8 cellular contexts compared by ENCODE assay signal in genomic region chr6:52994031-52994788, GRCh38. TPM values are rescaled to one million over a fixed set of nuclear protein-coding genes. Genes with fewer than 3 reads are reported as not detected.
DNase-seq lines count a peak whose midpoint lies in the region; ATAC-seq and TF ChIP-seq lines count a peak whose summit lies in the region.

No MANE protein-coding gene starts in this region.

- no peaks in the 10 kb centered on the region for H3K9me2 ChIP-seq in neural cell (ENCODE audit: insufficient read depth, low read length)

- peak overlapping the region; percentile 91 for H2AFZ ChIP-seq in neural cell (ENCODE audit: low read depth, low read length)

- ATAC-seq in GM21737 (IDR thresholded peaks at IDR 0.05; ENCODE audit: unreplicated experiment) = no peak

- H3K9ac ChIP-seq in HUES6 (ENCODE audit: low read length) (peak overlapping the region; percentile 100), neural cell (ENCODE audit: low read length) (peak overlapping the region; percentile 98)

- H3K27ac ChIP-seq in HUES6 (ENCODE audit: low read depth, low read length) (peak overlapping the region; percentile 99), WERI-Rb-1 (peak overlapping the region; percentile 97), neural cell (ENCODE audit: low read length) (peak overlapping the region; percentile 98)

- peak overlapping the region; percentile 96 for H3K4me3 ChIP-seq in HUES6 (ENCODE audit: low read depth, low read length)
- H3K4me3 ChIP-seq in WERI-Rb-1 (ENCODE audit: low read depth, low read length) = peak overlapping the region; percentile 66
- peak overlapping the region; percentile 84 for H3K4me3 ChIP-seq in fibroblast of the aortic adventitia (ENCODE audit: low read depth, low read length)
- H3K4me3 ChIP-seq in neural cell (ENCODE audit: low read length) = peak overlapping the region; percentile 77

- no peaks in the 10 kb centered on the region for H3F3A ChIP-seq in neural cell (ENCODE audit: insufficient read depth, low read length, poor library complexity, severe bottlenecking)

- DNase-seq in NCI-H1694 treated with DMSO at 0.1 percent for 48 hours (lab: John Stamatoyannopoulos, UW) = peak; percentile 40
- no peak for DNase-seq in NCI-H1694 (lab: John Stamatoyannopoulos, UW)
- no peak for DNase-seq in WERI-Rb-1
- DNase-seq in fibroblast of the aortic adventitia (ENCODE audit: low read depth) = peak; percentile 52
- DNase-seq in activated CD8-positive, alpha-beta memory T cell treated with anti-CD3 and anti-CD28 coated beads, Interleukin-2, amount 50 U/mL, for 48 hours = no peak

- H3K79me2 ChIP-seq in neural cell (replicated peaks; ENCODE audit: insufficient read depth, low read length) = peaks cover 29% of the 10 kb centered on the region

- H3K4me2 ChIP-seq in neural cell (ENCODE audit: low read length) = peak overlapping the region; percentile 71

- H3K36me3 ChIP-seq in HUES6 (ENCODE audit: control insufficient read depth, insufficient read depth, low read length) (peaks cover 14% of the 10 kb centered on the region; the same call in 1 of the 2 replicates), WERI-Rb-1 (no peaks in the 10 kb centered on the region), neural cell (ENCODE audit: insufficient read depth, low read length) (peaks cover 3% of the 10 kb centered on the region)

- H3K4me1 ChIP-seq in HUES6 (ENCODE audit: control insufficient read depth, insufficient read depth, low read length) = peaks cover 12% of the 10 kb centered on the region

- TF ChIP-seq RAD21 in neural cell (conservative IDR thresholded peaks at IDR 0.05) = no peak

- H3K9me3 ChIP-seq in HUES6 (ENCODE audit: control insufficient read depth, insufficient read depth, low read depth, low read length) = no peaks in the 10 kb centered on the region
- H3K9me3 ChIP-seq in WERI-Rb-1 (ENCODE audit: severe bottlenecking) = no peaks in the 10 kb centered on the region
- H3K9me3 ChIP-seq in neural cell (ENCODE audit: low read length) = no peaks in the 10 kb centered on the region

- no peak for TF ChIP-seq CTCF in WERI-Rb-1 (IDR thresholded peaks at IDR 0.05; ENCODE audit: low read depth, low read length)
- TF ChIP-seq CTCF in fibroblast of the aortic adventitia (IDR thresholded peaks at IDR 0.05; ENCODE audit: insufficient read depth, low read length) = no peak
- TF ChIP-seq CTCF in neural cell (IDR thresholded peaks at IDR 0.05; ENCODE audit: poor library complexity, severe bottlenecking) = no peak

- no peaks in the 10 kb centered on the region for H4K20me1 ChIP-seq in neural cell (ENCODE audit: insufficient read depth)

- TF ChIP-seq EP300 in neural cell (conservative IDR thresholded peaks at IDR 0.05; ENCODE audit: poor library complexity, severe bottlenecking) = no peak

- no peaks in the 10 kb centered on the region for H3K27me3 ChIP-seq in HUES6 (ENCODE audit: control insufficient read depth, insufficient read depth, low read length)
- H3K27me3 ChIP-seq in WERI-Rb-1 (ENCODE audit: insufficient read depth, low read depth, severe bottlenecking) = no peaks in the 10 kb centered on the region
- H3K27me3 ChIP-seq in neural cell (ENCODE audit: insufficient read depth, low read depth, low read length) = no peaks in the 10 kb centered on the region

TF ChIP-seq in neural cell, 6 proteins besides CTCF, POLR2A, EP300 and RAD21:
- TF ChIP-seq TAF1 (IDR thresholded peaks at IDR 0.05; ENCODE audit: low read depth) (no peak), POLR2AphosphoS5 (IDR thresholded peaks at IDR 0.05) (peak; percentile 34)

RNA-seq across cellular contexts. Expression of gene GSTA4, which starts 0.9 kb away (rescaled TPM):
- total RNA-seq in fibroblast of the aortic adventitia (ENCODE audit: low replicate concordance) = 46.3 and 89.6 TPM in 2 replicates
- polyA plus RNA-seq in neural cell = 735 and 764 TPM in 2 replicates
- 212 and 247 TPM in 2 replicates for polyA minus RNA-seq in neural cell

Comparison
In these comparisons a context has a peak if more than half of its experiments do, and no peak if none do; other contexts are left out.
1. DNase-seq: peak in NCI-H1694 treated with DMSO at 0.1 percent for 48 hours (single experiment) and fibroblast of the aortic adventitia (single experiment); none in NCI-H1694 (single experiment), WERI-Rb-1 (single experiment) and activated CD8-positive, alpha-beta memory T cell treated with anti-CD3 and anti-CD28 coated beads, Interleukin-2, amount 50 U/mL, for 48 hours (single experiment).
2. Peak in every context shown above with its lines, with median percentiles within 50 percentile points of each other: H3K27ac ChIP-seq and H3K4me3 ChIP-seq.